Comparison of ENCODE assay signal across 17 cellular contexts in genomic region chr2:189344036-189344435, GRCh38.
DNase-seq lines count a peak whose midpoint lies in the region; FAIRE-seq and TF ChIP-seq lines count a peak whose summit lies in the region.
"Had no signal": no experiment of that assay in that cellular context is flagged by ENCODE, and none has a peak within 500 bp of the region (broad histone marks: within the 10 kb centered on the region; RNA-seq: fewer than 3 reads in every experiment).

No MANE protein-coding gene starts in this region.

- peaks cover 4% of the 10 kb centered on the region for H3K9me3 ChIP-seq in muscle layer of colon (ENCODE audit: low read length)

- peaks cover 6% of the 10 kb centered on the region for H3K36me3 Mint-ChIP-seq in activated naive CD4-positive, alpha-beta T cell treated with anti-CD3 and anti-CD28 coated beads for 36 hours (ENCODE audit: low read depth)
- no peaks in the 10 kb centered on the region for H3K36me3 Mint-ChIP-seq in activated T-helper 2 cell treated with anti-CD3 and anti-CD28 coated beads, Interferon-gamma antibody, Interleukin-2, Interleukin-4, amounts not matched to agents 10 μg/mL and 5 μg/mL and 100 μg/mL, durations not matched to agents 14 hours and 24 hours and 36 hours (ENCODE audit: low read depth)

- no peaks in the 10 kb centered on the region for H3K27me3 Mint-ChIP-seq in activated naive CD4-positive, alpha-beta T cell treated with anti-CD3 and anti-CD28 coated beads for 36 hours (ENCODE audit: low read depth)
- no peaks in the 10 kb centered on the region for H3K27me3 Mint-ChIP-seq in activated T-helper 2 cell treated with anti-CD3 and anti-CD28 coated beads, Interferon-gamma antibody, Interleukin-2, Interleukin-4, amounts not matched to agents 10 μg/mL and 5 μg/mL and 100 μg/mL, durations not matched to agents 14 hours and 24 hours and 36 hours (ENCODE audit: low read depth)
- H3K27me3 Mint-ChIP-seq: CD4-positive, alpha-beta T cell had no signal

- no peak overlapping the region for H3K9ac ChIP-seq in muscle layer of colon (ENCODE audit: low read length)

- peak overlapping the region; percentile 10 for H3K27ac ChIP-seq in muscle layer of colon (ENCODE audit: low read depth, low read length)
- H3K27ac ChIP-seq: C4-2B had no signal

- no peak for TF ChIP-seq CTCF in bronchial epithelial cell (IDR thresholded peaks at IDR 0.05; ENCODE audit: insufficient read depth, low read length, severe bottlenecking)

- H3K36me3 ChIP-seq in bronchial epithelial cell (ENCODE audit: control insufficient read depth, insufficient read depth, low read length) (no peaks in the 10 kb centered on the region), muscle layer of colon (ENCODE audit: insufficient read depth, low read length) (no peaks in the 10 kb centered on the region)

- intact Hi-C loops in activated naive CD4-positive, alpha-beta T cell treated with anti-CD3 and anti-CD28 coated beads for 36 hours (cut with micrococcal nuclease), result no loop called here
- intact Hi-C loops in activated T-helper 2 cell treated with anti-CD3 and anti-CD28 coated beads, Interferon-gamma antibody, Interleukin-2, Interleukin-4, amounts not matched to agents 10 μg/mL and 5 μg/mL and 100 μg/mL, durations not matched to agents 14 hours and 24 hours and 36 hours (cut with micrococcal nuclease), result no loop called here

- H3K4me3 ChIP-seq in bronchial epithelial cell (ENCODE audit: low read depth, low read length) (no peak overlapping the region), muscle layer of colon (ENCODE audit: low read depth in 1 of 2, low read length in 2 of 2) (no peak overlapping the region)
- H3K4me3 ChIP-seq: GM23338 had no signal

- DNase-seq in bronchial epithelial cell (ENCODE audit: low read depth) (no peak), cerebellar cortex (ENCODE audit: low spot score) (no peak), NCI-H226 (no peak)
- no peak for DNase-seq in activated naive CD4-positive, alpha-beta T cell treated with anti-CD3 and anti-CD28 coated beads for 36 hours
- DNase-seq in activated T-helper 2 cell treated with anti-CD3 and anti-CD28 coated beads, Interferon-gamma antibody, Interleukin-2, Interleukin-4, amounts not matched to agents 10 μg/mL and 5 μg/mL and 100 μg/mL, durations not matched to agents 14 hours and 24 hours and 36 hours (ENCODE audit: low spot score), result no peak
- DNase-seq: AML-193; CD4-positive, alpha-beta T cell; DMS153; DMS79; GDM1; H9 had no signal

- FAIRE-seq in bronchial epithelial cell (lab: Jason Lieb, UNC), result peak; percentile 66
- FAIRE-seq in endometrium (lab: Jason Lieb, UNC), result peak; percentile 58
- FAIRE-seq: GM12892, GM18507 had no signal

- peaks cover 31% of the 10 kb centered on the region for H3K4me1 ChIP-seq in muscle layer of colon (ENCODE audit: insufficient read depth, low read length)

- no peak overlapping the region for H3K4me3 Mint-ChIP-seq in activated naive CD4-positive, alpha-beta T cell treated with anti-CD3 and anti-CD28 coated beads for 36 hours
- no peak overlapping the region for H3K4me3 Mint-ChIP-seq in activated T-helper 2 cell treated with anti-CD3 and anti-CD28 coated beads, Interferon-gamma antibody, Interleukin-2, Interleukin-4, amounts not matched to agents 10 μg/mL and 5 μg/mL and 100 μg/mL, durations not matched to agents 14 hours and 24 hours and 36 hours (ENCODE audit: low read depth)
- H3K4me3 Mint-ChIP-seq: CD4-positive, alpha-beta T cell; GM23338; H9 had no signal

- no peaks in the 10 kb centered on the region for H3K27me3 ChIP-seq in bronchial epithelial cell (ENCODE audit: control insufficient read depth, insufficient read depth, low read length)
- H3K27me3 ChIP-seq in muscle layer of colon (ENCODE audit: control insufficient read depth in 1 of 2, insufficient read depth in 2 of 2, low read length in 2 of 2), result no peaks in the 10 kb centered on the region

- CTCF ChIA-PET in activated naive CD4-positive, alpha-beta T cell treated with anti-CD3 and anti-CD28 coated beads for 36 hours (lab: Charles Lee), result interaction anchor here (0.8 to 1.5 kb wide), 3 partner anchors 63 to 228 kb away, joined by 3 to 4 read pairs (median 3); no protein-coding TSS in a partner anchor

- H3K4me1 Mint-ChIP-seq in activated naive CD4-positive, alpha-beta T cell treated with anti-CD3 and anti-CD28 coated beads for 36 hours (ENCODE audit: low read depth), result peaks cover 17% of the 10 kb centered on the region
- peaks cover 7% of the 10 kb centered on the region for H3K4me1 Mint-ChIP-seq in activated T-helper 2 cell treated with anti-CD3 and anti-CD28 coated beads, Interferon-gamma antibody, Interleukin-2, Interleukin-4, amounts not matched to agents 10 μg/mL and 5 μg/mL and 100 μg/mL, durations not matched to agents 14 hours and 24 hours and 36 hours (ENCODE audit: low read depth)
- H3K4me1 Mint-ChIP-seq: GM23338 had no signal

- no peak overlapping the region for H3K27ac Mint-ChIP-seq in activated naive CD4-positive, alpha-beta T cell treated with anti-CD3 and anti-CD28 coated beads for 36 hours
- no peak overlapping the region for H3K27ac Mint-ChIP-seq in activated T-helper 2 cell treated with anti-CD3 and anti-CD28 coated beads, Interferon-gamma antibody, Interleukin-2, Interleukin-4, amounts not matched to agents 10 μg/mL and 5 μg/mL and 100 μg/mL, durations not matched to agents 14 hours and 24 hours and 36 hours
- H3K27ac Mint-ChIP-seq: CD4-positive, alpha-beta T cell; GM23338; H9 had no signal

- peaks cover 9% of the 10 kb centered on the region for H3K9me3 Mint-ChIP-seq in activated naive CD4-positive, alpha-beta T cell treated with anti-CD3 and anti-CD28 coated beads for 36 hours
- peaks cover 6% of the 10 kb centered on the region for H3K9me3 Mint-ChIP-seq in activated T-helper 2 cell treated with anti-CD3 and anti-CD28 coated beads, Interferon-gamma antibody, Interleukin-2, Interleukin-4, amounts not matched to agents 10 μg/mL and 5 μg/mL and 100 μg/mL, durations not matched to agents 14 hours and 24 hours and 36 hours
